Comparison of ENCODE assay signal across 11 cellular contexts in the genomic region with DNA sequence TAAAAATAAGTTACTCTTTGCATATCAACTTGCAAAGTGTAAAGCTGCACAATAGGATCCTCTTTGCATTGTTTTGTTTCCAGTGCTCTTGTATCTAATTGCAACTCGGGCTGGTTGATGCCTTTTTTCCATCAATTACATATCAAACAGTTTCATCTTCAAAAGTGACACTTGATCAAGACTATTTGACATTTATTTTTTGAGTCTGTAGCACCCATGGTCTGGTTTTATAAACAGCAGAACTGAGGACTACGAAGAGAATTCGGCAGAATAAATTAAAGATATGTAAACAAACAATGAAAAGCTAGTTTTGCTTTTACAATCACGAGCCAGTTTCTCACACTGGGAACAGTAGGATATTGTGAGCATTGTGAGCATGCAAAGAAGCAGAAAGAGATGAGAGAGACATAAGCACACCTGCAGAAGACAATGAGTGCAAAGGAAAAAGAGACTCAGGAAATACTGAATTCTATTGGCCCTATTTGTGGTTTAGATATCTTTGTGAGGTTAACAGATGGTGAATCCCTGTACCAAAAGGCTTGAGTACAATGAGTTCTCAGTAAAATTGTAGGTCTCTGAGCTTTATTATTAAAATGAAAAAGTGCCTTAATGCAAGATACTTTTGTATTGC. TPM values are rescaled to one million over a fixed set of nuclear protein-coding genes. Genes with fewer than 3 reads are reported as not detected.
DNase-seq lines count a peak whose midpoint lies in the region; ATAC-seq, FAIRE-seq and TF ChIP-seq lines count a peak whose summit lies in the region.
"Had no signal": no experiment of that assay in that cellular context is flagged by ENCODE, and none has a peak within 500 bp of the region (broad histone marks: within the 10 kb centered on the region; RNA-seq: fewer than 3 reads in every experiment).

No MANE protein-coding gene starts in this region.

- H3K27me3 ChIP-seq in GM12878 (replicated peaks in 1 of 2; ENCODE audit: control insufficient read depth in 2 of 2, insufficient read depth in 2 of 2, low read length in 1 of 2): no peaks in the 10 kb centered on the region
- H3K27me3 ChIP-seq: adrenal gland had no signal

- BruUV-seq in GM12878 (replicated peaks; lab: Mats Ljungman, UMichigan): no TSS peak

- H3K36me3 Mint-ChIP-seq in activated CD4-positive, alpha-beta T cell treated with anti-CD3 and anti-CD28 coated beads, Interleukin-2, amount 10 ng/mL, durations not matched to agents 24 days and 14 days (ENCODE audit: low read depth): peaks cover 31% of the 10 kb centered on the region

- no peak for TF ChIP-seq CTCF in GM12878 (IDR thresholded peaks at IDR 0.05 in 2 of 3, conservative IDR thresholded peaks at IDR 0.05 in 1 of 3; ENCODE audit: control insufficient read depth in 2 of 3, extremely low read depth in 1 of 3, insufficient read depth in 1 of 3, low read depth in 3 of 3, low read length in 3 of 3)

- 0 out of 2 replicates have a peak, but pooled peaks cover 2% of the 10 kb centered on the region for H3K79me2 ChIP-seq in GM12878 (ENCODE audit: control insufficient read depth, insufficient read depth, low read length)

- peaks cover 6% of the 10 kb centered on the region; the same call in 2 of the 3 replicates for H3K9me3 ChIP-seq in GM12878 (replicated peaks; ENCODE audit: control insufficient read depth, insufficient read depth, low read length)
- H3K9me3 ChIP-seq: adrenal gland had no signal

- DNase-seq in activated CD4-positive, alpha-beta T cell treated with anti-CD3 and anti-CD28 coated beads, Interleukin-2, amount 10 ng/mL, durations not matched to agents 24 days and 14 days: no peak
- no peak for DNase-seq in activated CD4-positive, alpha-beta T cell treated with anti-CD3 and anti-CD28 coated beads for 4 hours
- peak; percentile 72 to 76 for DNase-seq in NCI-H1930 (lab: John Stamatoyannopoulos, UW)
- no peak for DNase-seq in GM12878 (ENCODE audit: low read depth, low spot score)
- DNase-seq in putamen (ENCODE audit: low spot score): peak; percentile 67
- DNase-seq in HT-29 (ENCODE audit: low spot score): no peak
- DNase-seq in UCSD-AML1 (lab: John Stamatoyannopoulos, UW; ENCODE audit: unreplicated experiment): no peak
- DNase-seq: adrenal gland; AML-193; stimulated activated CD4-positive, alpha-beta T cell treated with anti-CD3 and anti-CD28 coated beads, Interleukin-2, amount 100 ng/mL, for 48 hours had no signal

- H3K9me3 Mint-ChIP-seq in activated CD4-positive, alpha-beta T cell treated with anti-CD3 and anti-CD28 coated beads, Interleukin-2, amount 10 ng/mL, durations not matched to agents 24 days and 14 days: no peaks in the 10 kb centered on the region

- POLR2A ChIA-PET in GM12878 (lab: Charles Lee): interaction anchor here (1.1 kb wide), 1 partner anchor 9 kb away, joined by 3 read pairs; no protein-coding TSS in a partner anchor

- peak overlapping the region; percentile 42 for H3K4me3 Mint-ChIP-seq in activated CD4-positive, alpha-beta T cell treated with anti-CD3 and anti-CD28 coated beads, Interleukin-2, amount 10 ng/mL, durations not matched to agents 24 days and 14 days

- H3K27ac Mint-ChIP-seq in activated CD4-positive, alpha-beta T cell treated with anti-CD3 and anti-CD28 coated beads, Interleukin-2, amount 10 ng/mL, durations not matched to agents 24 days and 14 days: peak overlapping the region; percentile 41

- RAD21 ChIA-PET in GM12878 (lab: Charles Lee; ENCODE audit: unreplicated experiment): interaction anchor here (1.2 kb wide), 1 partner anchor 18 kb away, joined by 3 read pairs; no protein-coding TSS in a partner anchor

- in situ Hi-C loops in GM12878 (cut with MboI): no loop called here

- FAIRE-seq in GM12878 (lab: Jason Lieb, UNC): no peak

- intact Hi-C loops in activated CD4-positive, alpha-beta T cell treated with anti-CD3 and anti-CD28 coated beads, Interleukin-2, amount 10 ng/mL, durations not matched to agents 24 days and 14 days (cut with micrococcal nuclease): no loop called here
- intact Hi-C loops in GM12878 (cut with micrococcal nuclease; ENCODE audit: unreplicated experiment): no loop called here

- no peak for TF ChIP-seq RAD21 in GM12878 (IDR thresholded peaks at IDR 0.05; ENCODE audit: insufficient read depth, low read depth, low read length)

- CTCF ChIA-PET in GM12878 (lab: Yijun Ruan, JAX): interaction anchor here (0.7 to 2.9 kb wide), 10 partner anchors 8 to 144 kb away, joined by 3 to 17 read pairs (median 4); no protein-coding TSS in a partner anchor

- no peak for TF ChIP-seq POLR2A in GM12878 (IDR thresholded peaks at IDR 0.05; ENCODE audit: low read depth, low read length)

- peak overlapping the region; percentile 55 for H3K27ac ChIP-seq in GM12878 (ENCODE audit: control insufficient read depth, insufficient read depth)
- H3K27ac ChIP-seq: adrenal gland had no signal

- peak overlapping the region; percentile 43; the same call in 1 of the 2 replicates for H3K4me3 ChIP-seq in GM12878
- H3K4me3 ChIP-seq: adrenal gland had no signal

- H3K4me2 ChIP-seq in GM12878 (ENCODE audit: control insufficient read depth, insufficient read depth): peak overlapping the region; percentile 77

- H4K20me1 ChIP-seq in GM12878 (ENCODE audit: control insufficient read depth, insufficient read depth): no peaks in the 10 kb centered on the region

- H2AFZ ChIP-seq in GM12878 (ENCODE audit: control insufficient read depth, low read depth, low read length): peak overlapping the region; percentile 27; the same call in 1 of the 2 replicates

- peaks cover 16% of the 10 kb centered on the region for H3K4me1 Mint-ChIP-seq in activated CD4-positive, alpha-beta T cell treated with anti-CD3 and anti-CD28 coated beads, Interleukin-2, amount 10 ng/mL, durations not matched to agents 24 days and 14 days

- no peak for ATAC-seq in GM12878
- ATAC-seq in HG03097 (IDR thresholded peaks at IDR 0.05; ENCODE audit: low FRiP score, unreplicated experiment): no peak

- H3K27me3 Mint-ChIP-seq in activated CD4-positive, alpha-beta T cell treated with anti-CD3 and anti-CD28 coated beads, Interleukin-2, amount 10 ng/mL, durations not matched to agents 24 days and 14 days: no peaks in the 10 kb centered on the region

- WGBS in GM12878 (ENCODE audit: insufficient coverage, insufficient replicate concordance, low lambda C conversion rate, missing lambda C conversion rate): 94% methylated on average over 4 of the region's 4 CpGs

- SMC1A ChIA-PET in GM12878 (lab: Charles Lee; ENCODE audit: uncharacterized antibody, unreplicated experiment): interaction anchor here (0.6 to 1.5 kb wide), 7 partner anchors 13 to 85 kb away, joined by 3 to 5 read pairs (median 4); no protein-coding TSS in a partner anchor

- H3K4me1 ChIP-seq in GM12878 (ENCODE audit: control insufficient read depth, insufficient read depth, low read length): no peaks in the 10 kb centered on the region; the same call in 1 of the 2 replicates
- H3K4me1 ChIP-seq: adrenal gland had no signal

- TF ChIP-seq EP300 in GM12878 (IDR thresholded peaks at IDR 0.05; ENCODE audit: borderline replicate concordance in 1 of 2, control insufficient read depth in 1 of 2, low read depth in 2 of 2, low read length in 2 of 2): no peak

- H3K36me3 ChIP-seq in GM12878 (ENCODE audit: control insufficient read depth in 2 of 2, insufficient read depth in 2 of 2, low read length in 1 of 2): peaks cover 0 to 8% of the 10 kb centered on the region in 2 experiments; a peak in 1 of 4 replicates
- H3K36me3 ChIP-seq: adrenal gland had no signal

- peak overlapping the region; percentile 32; the same call in 1 of the 2 replicates for H3K9ac ChIP-seq in GM12878 (ENCODE audit: control insufficient read depth, insufficient read depth, low read length)

TF ChIP-seq in GM12878, 131 proteins besides CTCF, POLR2A, EP300 and RAD21 (continues in another document):
- TF ChIP-seq EGR1 (IDR thresholded peaks at IDR 0.05; ENCODE audit: borderline replicate concordance in 1 of 2, low read depth in 2 of 2, low read length in 2 of 2): no peak
- TF ChIP-seq RUNX3 (IDR thresholded peaks at IDR 0.05; ENCODE audit: low read length): peak; percentile 48

RNA-seq across cellular contexts. Expression of a gene that starts 45.4 kb away (rescaled TPM):
- 1,231 and 1,282 TPM in 2 replicates for total RNA-seq in activated CD4-positive, alpha-beta T cell treated with anti-CD3 and anti-CD28 coated beads, Interleukin-2, amount 10 ng/mL, durations not matched to agents 24 days and 14 days
- total RNA-seq in GM12878 (2013; cell fraction: nucleolus; rRNA removed): 433 and 440 TPM in 2 replicates
- total RNA-seq in GM12878 (2014; rRNA removed): 2,485 and 2,957 TPM in 2 replicates
- 2,629 and 2,674 TPM in 2 replicates for total RNA-seq in GM12878 (2014; rRNA removed; fragmentation: Illumina TruSeq; extraction: Trizol)
- 1,758 and 1,801 TPM in 2 replicates for total RNA-seq in GM12878 (2021)
- polyA plus RNA-seq in GM12878 (2011; ENCODE audit: low read depth): 3,557 TPM
- polyA plus RNA-seq in GM12878 (2011; rRNA removed): 3,432 and 4,044 TPM in 2 replicates
- polyA plus RNA-seq in GM12878 (2011; cell fraction: cytosol; rRNA removed): 1,956 and 2,029 TPM in 2 replicates
- polyA plus RNA-seq in GM12878 (2011; cell fraction: nucleus; rRNA removed): 767 and 919 TPM in 2 replicates
- polyA plus RNA-seq in GM12878 (2012): 3,636 and 5,206 TPM in 2 replicates
- polyA plus RNA-seq in GM12878 (2014; fragmentation: Illumina TruSeq; extraction: Trizol): 2,529 and 2,797 TPM in 2 replicates
- 1,000 to 10,000 TPM; 5,267 to 6,047 TPM for polyA plus RNA-seq in GM12878 (2014; fragmentation: Nextera tagmentation; extraction: Ambion mirVana)
- polyA plus RNA-seq in GM12878 (2014; rRNA removed): 3,008 and 3,188 TPM in 2 replicates
- polyA plus RNA-seq in GM12878 (2016; fragmentation: Nextera tagmentation; extraction: Ambion mirVana): 1,000 to 10,000 TPM; 1,685 to 1,729 TPM
- polyA minus RNA-seq in GM12878 (2011; rRNA and poly(A)+ RNA removed): 1,703 and 1,902 TPM in 2 replicates
- 454 and 570 TPM in 2 replicates for polyA minus RNA-seq in GM12878 (2011; cell fraction: cytosol; rRNA and poly(A)+ RNA removed)
- 187 and 232 TPM in 2 replicates for polyA minus RNA-seq in GM12878 (2011; cell fraction: nucleus; rRNA and poly(A)+ RNA removed)
- total RNA-seq in HT-29 (2014; rRNA removed; shearing (Covaris generic)): 1,169 and 1,308 TPM in 2 replicates

Comparison
In these comparisons a context has a peak if more than half of its experiments do, and no peak if none do; other contexts are left out.
1. DNase-seq: peak in NCI-H1930 (2 of 2) and putamen (single experiment); none in activated CD4-positive, alpha-beta T cell treated with anti-CD3 and anti-CD28 coated beads, Interleukin-2, amount 10 ng/mL, durations not matched to agents 24 days and 14 days (single experiment), activated CD4-positive, alpha-beta T cell treated with anti-CD3 and anti-CD28 coated beads for 4 hours (0 of 2), GM12878 (single experiment), HT-29 (single experiment) and UCSD-AML1 (single experiment).